ENCODE assay signal across 32 cellular contexts in the genomic region with DNA sequence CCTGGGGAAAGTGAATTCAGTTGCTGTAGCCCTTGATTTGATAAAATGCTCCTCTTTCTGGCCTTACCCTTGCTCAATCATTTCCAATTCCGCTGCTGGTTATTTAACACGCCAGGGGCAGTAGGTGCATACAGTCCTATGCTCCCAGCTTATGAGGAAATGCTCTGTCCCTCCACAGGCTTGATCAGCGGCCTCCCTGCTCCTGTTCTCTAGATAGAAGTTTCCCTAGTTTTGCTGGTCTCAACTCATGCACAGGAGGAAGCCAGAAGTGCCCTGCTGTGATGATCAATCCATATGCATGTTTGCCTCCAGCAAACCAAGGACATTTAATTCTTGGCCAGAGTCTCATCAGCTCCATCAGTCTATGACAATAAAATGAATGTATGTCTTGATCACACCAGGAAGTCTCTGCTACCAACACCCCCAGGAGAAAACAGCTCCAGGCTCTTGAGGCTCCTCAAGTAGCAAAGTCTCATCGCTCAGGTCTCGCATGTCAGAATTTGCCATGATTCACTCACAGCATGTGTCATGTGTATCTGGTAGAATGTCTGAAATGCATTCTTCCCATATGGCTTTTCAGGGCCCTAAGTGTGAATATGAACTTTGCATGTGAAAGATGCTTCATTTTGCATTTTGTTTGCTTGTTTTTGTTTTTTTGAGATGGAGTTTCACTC.
DNase-seq lines count a peak whose midpoint lies in the region; ATAC-seq, FAIRE-seq and TF ChIP-seq lines count a peak whose summit lies in the region.
"Had no signal": no experiment of that assay in that cellular context is flagged by ENCODE, and none has a peak within 500 bp of the region (broad histone marks: within the 10 kb centered on the region; RNA-seq: fewer than 3 reads in every experiment).

No MANE protein-coding gene starts in this region.

- H3K4me2 ChIP-seq in GM23338: peak overlapping the region; percentile 39; the same call in 1 of the 2 replicates
- H3K4me2 ChIP-seq: PC-9, SK-N-SH had no signal

- H3K4me1 ChIP-seq in A673 (ENCODE audit: insufficient read depth, low read length, poor library complexity, severe bottlenecking): no peaks in the 10 kb centered on the region
- H3K4me1 ChIP-seq in GM23338 (ENCODE audit: insufficient read depth): peaks cover 57% of the 10 kb centered on the region
- H3K4me1 ChIP-seq in kidney (ENCODE audit: control insufficient read depth in 1 of 2, insufficient read depth in 1 of 2, low read depth in 1 of 2, low read length in 2 of 2): no peaks in the 10 kb centered on the region
- H3K4me1 ChIP-seq: adrenal gland, suprapubic skin had no signal

- H3K9me3 Mint-ChIP-seq in GM23338: peaks cover 14% of the 10 kb centered on the region
- peaks cover 0 to 2% of the 10 kb centered on the region in 2 donors for H3K9me3 Mint-ChIP-seq in effector memory CD8-positive, alpha-beta T cell
- H3K9me3 Mint-ChIP-seq: natural killer cell had no signal

- DNase-seq in A673 (ENCODE audit: low spot score) (peak; percentile 48), GM23338 (ENCODE audit: low spot score) (peak; percentile 3), brain pericyte (ENCODE audit: low read depth, low spot score) (peak; percentile 11), iPS-NIHi7 (ENCODE audit: extremely low spot score) (peak; percentile 30), kidney (no peak), kidney glomerular epithelial cell (lab: John Stamatoyannopoulos, UW) (no peak)
- no peak for DNase-seq in effector memory CD8-positive, alpha-beta T cell
- DNase-seq: activated CD4-positive, alpha-beta T cell treated with anti-CD3 and anti-CD28 coated beads, Interleukin-2, amount 50 U/mL, for 4 hours; activated CD8-positive, alpha-beta memory T cell treated with anti-CD3 and anti-CD28 coated beads, Interleukin-2, amount 10 ng/mL, durations not matched to agents 7 days and 5 days; activated gamma-delta T cell treated with Interleukin-2 at 50 U/mL for 16 hours; activated T-cell treated with anti-CD3 and anti-CD28 coated beads, Interleukin-2, amount 50 U/mL, for 48 hours; adrenal gland; DMS79; H9; head of caudate nucleus; Karpas-422; mucosa of descending colon; natural killer cell; NCI-H1417; NCI-H2081 treated with DMSO at 0.1 percent for 48 hours; NCI-H226; PC-9; SK-N-SH; stimulated activated naive CD4-positive, alpha-beta T cell treated with Interleukin-2 at 50 U/mL for 16 hours had no signal

- no peak overlapping the region; the same call in 2 of the 3 replicates for H3K4me3 Mint-ChIP-seq in GM23338
- H3K4me3 Mint-ChIP-seq in effector memory CD8-positive, alpha-beta T cell: no peak overlapping the region
- H3K4me3 Mint-ChIP-seq: activated CD8-positive, alpha-beta memory T cell treated with anti-CD3 and anti-CD28 coated beads, Interleukin-2, amount 10 ng/mL, durations not matched to agents 7 days and 5 days; H9; natural killer cell had no signal

- H3K9me3 ChIP-seq in A673 (ENCODE audit: low read depth, low read length, poor library complexity, severe bottlenecking): no peaks in the 10 kb centered on the region
- H3K9me3 ChIP-seq in kidney (ENCODE audit: control insufficient read depth in 1 of 2, low read length in 2 of 2): no peaks in the 10 kb centered on the region
- H3K9me3 ChIP-seq: adrenal gland, mucosa of descending colon, SK-N-SH, suprapubic skin had no signal

- H3K79me2 ChIP-seq in GM23338 (replicated peaks; ENCODE audit: insufficient read depth): no peaks in the 10 kb centered on the region

- no peak for FAIRE-seq in kidney (lab: Jason Lieb, UNC)
- FAIRE-seq: A204.1, colon, HepG2 had no signal

- H3F3A ChIP-seq in GM23338 (replicated peaks; ENCODE audit: low read depth): no peaks in the 10 kb centered on the region

- BruUV-seq in A673 (replicated peaks; lab: Mats Ljungman, UMichigan): no TSS peak

- H3K36me3 ChIP-seq in A673 (ENCODE audit: insufficient read depth, low read length, poor library complexity, severe bottlenecking): no peaks in the 10 kb centered on the region
- H3K36me3 ChIP-seq in GM23338 (ENCODE audit: insufficient read depth): no peaks in the 10 kb centered on the region
- no peaks in the 10 kb centered on the region for H3K36me3 ChIP-seq in kidney (ENCODE audit: control insufficient read depth in 1 of 2, insufficient read depth in 2 of 2, low read length in 2 of 2)
- H3K36me3 ChIP-seq: adrenal gland, suprapubic skin had no signal

- H3K27me3 ChIP-seq in A673 (replicated peaks; ENCODE audit: insufficient read depth, low read depth, low read length, poor library complexity) (no peaks in the 10 kb centered on the region), GM23338 (ENCODE audit: insufficient read depth) (no peaks in the 10 kb centered on the region)
- H3K27me3 ChIP-seq: adrenal gland, suprapubic skin had no signal

- H2AFZ ChIP-seq in GM23338: no peak overlapping the region
- H2AFZ ChIP-seq: PC-9 had no signal

- ATAC-seq in GM23338 (peak; percentile 60), HG02588 (IDR thresholded peaks at IDR 0.05; ENCODE audit: unreplicated experiment) (no peak)
- ATAC-seq in effector memory CD8-positive, alpha-beta T cell (replicated peaks): no peak
- ATAC-seq: activated CD8-positive, alpha-beta memory T cell treated with anti-CD3 and anti-CD28 coated beads, Interleukin-2, amount 10 ng/mL, durations not matched to agents 7 days and 5 days; HepG2; mucosa of descending colon; natural killer cell; Right ventricle myocardium inferior had no signal

- H3K4me1 Mint-ChIP-seq in GM23338: peaks cover 37% of the 10 kb centered on the region
- no peaks in the 10 kb centered on the region for H3K4me1 Mint-ChIP-seq in effector memory CD8-positive, alpha-beta T cell (ENCODE audit: low read depth in 2 of 2)
- H3K4me1 Mint-ChIP-seq: activated CD8-positive, alpha-beta memory T cell treated with anti-CD3 and anti-CD28 coated beads, Interleukin-2, amount 10 ng/mL, durations not matched to agents 7 days and 5 days had no signal

- H3K4me3 ChIP-seq in A673 (ENCODE audit: low read depth, low read length, poor library complexity, severe bottlenecking): no peak overlapping the region
- no peak overlapping the region for H3K4me3 ChIP-seq in GM23338
- H3K4me3 ChIP-seq in kidney (ENCODE audit: low read length in 2 of 2): no peak overlapping the region
- H3K4me3 ChIP-seq: adrenal gland, lung, mucosa of descending colon, PC-9, skin epidermis, suprapubic skin had no signal

- peaks cover 16% of the 10 kb centered on the region for H3K36me3 Mint-ChIP-seq in GM23338 (ENCODE audit: low read depth)
- H3K36me3 Mint-ChIP-seq in effector memory CD8-positive, alpha-beta T cell (ENCODE audit: insufficient read depth): peaks cover 6% of the 10 kb centered on the region
- H3K36me3 Mint-ChIP-seq: activated CD8-positive, alpha-beta memory T cell treated with anti-CD3 and anti-CD28 coated beads, Interleukin-2, amount 10 ng/mL, durations not matched to agents 7 days and 5 days; natural killer cell had no signal

- H3K27ac Mint-ChIP-seq in GM23338: no peak overlapping the region; the same call in 1 of the 2 replicates
- H3K27ac Mint-ChIP-seq in effector memory CD8-positive, alpha-beta T cell: no peak overlapping the region
- H3K27ac Mint-ChIP-seq: activated CD8-positive, alpha-beta memory T cell treated with anti-CD3 and anti-CD28 coated beads, Interleukin-2, amount 10 ng/mL, durations not matched to agents 7 days and 5 days; natural killer cell had no signal

- peaks cover 11% of the 10 kb centered on the region for H3K9me2 ChIP-seq in GM23338 (ENCODE audit: insufficient read depth)
- H3K9me2 ChIP-seq: SK-N-SH had no signal

- intact Hi-C loops in A673 (cut with micrococcal nuclease; ENCODE audit: unreplicated experiment): no loop called here
- intact Hi-C loops in kidney (cut with DNase I): no loop called here

- POLR2A ChIA-PET in A673 (lab: Charles Lee; ENCODE audit: low non-redundant PET): no interaction called here

- H3K27me3 Mint-ChIP-seq in GM23338 (ENCODE audit: insufficient read depth, low read depth, poor library complexity): peaks cover 2% of the 10 kb centered on the region
- peaks cover 5 to 25% of the 10 kb centered on the region in 2 donors for H3K27me3 Mint-ChIP-seq in effector memory CD8-positive, alpha-beta T cell
- H3K27me3 Mint-ChIP-seq: activated CD8-positive, alpha-beta memory T cell treated with anti-CD3 and anti-CD28 coated beads, Interleukin-2, amount 10 ng/mL, durations not matched to agents 7 days and 5 days had no signal

- H3K27ac ChIP-seq in A673 (ENCODE audit: low read depth, low read length, poor library complexity, severe bottlenecking): no peak overlapping the region
- no peak overlapping the region for H3K27ac ChIP-seq in GM23338 (ENCODE audit: low read depth)
- H3K27ac ChIP-seq in kidney (ENCODE audit: low read depth in 2 of 2, low read length in 2 of 2): no peak overlapping the region
- H3K27ac ChIP-seq: adrenal gland, PC-9, skin epidermis, suprapubic skin had no signal

- no peaks in the 10 kb centered on the region for H4K20me1 ChIP-seq in GM23338 (replicated peaks; ENCODE audit: insufficient read depth)

- CTCF ChIA-PET in A673 (lab: Charles Lee): no interaction called here

- TF ChIP-seq CTCF in A673 (conservative IDR thresholded peaks at IDR 0.05; ENCODE audit: low read depth, low read length): no peak
- no peak for TF ChIP-seq CTCF in GM23338 (conservative IDR thresholded peaks at IDR 0.05; ENCODE audit: low read depth in 2 of 2)
- TF ChIP-seq CTCF in kidney (IDR thresholded peaks at IDR 0.05; ENCODE audit: borderline replicate concordance, extremely low read depth, insufficient read depth): no peak

- H3K9ac ChIP-seq in kidney (ENCODE audit: low read length in 2 of 2): no peak overlapping the region
- H3K9ac ChIP-seq: SK-N-SH had no signal

Comparison
In these comparisons a context has a peak if more than half of its experiments do, and no peak if none do; other contexts are left out.
1. DNase-seq: peak in A673 (single experiment), GM23338 (single experiment), brain pericyte (single experiment) and iPS-NIHi7 (single experiment); none in effector memory CD8-positive, alpha-beta T cell (0 of 3), kidney (single experiment) and kidney glomerular epithelial cell (single experiment).